Comparison of ENCODE assay signal across 22 cellular contexts in genomic region chr14:68028075-68028474, GRCh38.
A peak's percentile ranks its signal among the peaks of the same experiment; 100 is the strongest.
DNase-seq lines count a peak whose midpoint lies in the region; ATAC-seq, FAIRE-seq and TF ChIP-seq lines count a peak whose summit lies in the region.
"Had no signal": no experiment of that assay in that cellular context is flagged by ENCODE, and none has a peak within 500 bp of the region (broad histone marks: within the 10 kb centered on the region; RNA-seq: fewer than 3 reads in every experiment).

No MANE protein-coding gene starts in this region.

- H3K9me3 ChIP-seq in neuronal stem cell (replicated peaks in 1 of 2; ENCODE audit: control insufficient read depth in 2 of 2, insufficient read depth in 1 of 2, low read depth in 1 of 2, low read length in 2 of 2), result peaks cover 2 to 24% of the 10 kb centered on the region in 2 donors

- peak; percentile 66 for ATAC-seq in activated CD8-positive, alpha-beta T cell treated with anti-CD3 and anti-CD28 coated beads for 36 hours
- no peak for ATAC-seq in activated CD8-positive, alpha-beta T cell treated with anti-CD3 and anti-CD28 coated beads, Interleukin-2, amount 10 ng/mL, durations not matched to agents 7 days and 5 days
- ATAC-seq in stimulated activated memory B cell treated with anti-CD40 and anti-IgM and Interleukin-4, amounts not matched to agents 10 μg/mL and 1 μg/mL and 100 μg/mL, for 72 hours, result peak; percentile 64
- ATAC-seq: GM12878, GM23338, HCT116 had no signal

- no peak for TF ChIP-seq CTCF in activated CD8-positive, alpha-beta T cell treated with anti-CD3 and anti-CD28 coated beads for 36 hours (IDR thresholded peaks at IDR 0.05)

- H3K4ac ChIP-seq in neuronal stem cell (ENCODE audit: low read length), result no peak overlapping the region

- FAIRE-seq in HTR-8/SVneo (lab: Jason Lieb, UNC), result peak; percentile 97
- FAIRE-seq: A204.1, GM12878, GM19239 had no signal

- H3K27ac ChIP-seq in neuronal stem cell (replicated peaks; ENCODE audit: low read length), result no peak overlapping the region
- H3K27ac ChIP-seq: 22Rv1 had no signal

- no peak overlapping the region for H3K23ac ChIP-seq in neuronal stem cell (ENCODE audit: low read depth, low read length, poor library complexity)

- no peaks in the 10 kb centered on the region for H3K4me1 Mint-ChIP-seq in activated CD8-positive, alpha-beta T cell treated with anti-CD3 and anti-CD28 coated beads for 36 hours (ENCODE audit: low read depth)
- no peaks in the 10 kb centered on the region for H3K4me1 Mint-ChIP-seq in activated CD8-positive, alpha-beta T cell treated with anti-CD3 and anti-CD28 coated beads, Interleukin-2, amount 10 ng/mL, durations not matched to agents 7 days and 5 days (ENCODE audit: low read depth)
- no peaks in the 10 kb centered on the region for H3K4me1 Mint-ChIP-seq in stimulated activated memory B cell treated with anti-CD40 and anti-IgM and Interleukin-4, amounts not matched to agents 10 μg/mL and 1 μg/mL and 100 μg/mL, for 72 hours
- H3K4me1 Mint-ChIP-seq: GM23338 had no signal

- H2AFZ ChIP-seq in neuronal stem cell (ENCODE audit: low read length), result no peak overlapping the region
- H2AFZ ChIP-seq: GM23338 had no signal

- H3K9me3 Mint-ChIP-seq in activated CD8-positive, alpha-beta T cell treated with anti-CD3 and anti-CD28 coated beads for 36 hours, result peaks cover 13% of the 10 kb centered on the region
- H3K9me3 Mint-ChIP-seq in activated CD8-positive, alpha-beta T cell treated with anti-CD3 and anti-CD28 coated beads, Interleukin-2, amount 10 ng/mL, durations not matched to agents 7 days and 5 days (ENCODE audit: insufficient read depth), result peaks cover 9% of the 10 kb centered on the region
- H3K9me3 Mint-ChIP-seq in stimulated activated memory B cell treated with anti-CD40 and anti-IgM and Interleukin-4, amounts not matched to agents 10 μg/mL and 1 μg/mL and 100 μg/mL, for 72 hours, result peaks cover 12% of the 10 kb centered on the region

- peak overlapping the region; percentile 38 for H2AK5ac ChIP-seq in neuronal stem cell (ENCODE audit: low read depth, low read length)

- H2BK15ac ChIP-seq in neuronal stem cell (ENCODE audit: low read length), result no peak overlapping the region

- no peak overlapping the region for H2BK120ac ChIP-seq in neuronal stem cell (ENCODE audit: low read depth, low read length)

- POLR2A ChIA-PET in activated CD8-positive, alpha-beta T cell treated with anti-CD3 and anti-CD28 coated beads for 36 hours (lab: Charles Lee), result no interaction called here
- POLR2A ChIA-PET in activated CD8-positive, alpha-beta T cell treated with anti-CD3 and anti-CD28 coated beads, Interleukin-2, amount 10 ng/mL, durations not matched to agents 7 days and 5 days (lab: Charles Lee), result no interaction called here

- CTCF ChIA-PET in activated CD8-positive, alpha-beta T cell treated with anti-CD3 and anti-CD28 coated beads for 36 hours (lab: Charles Lee), result no interaction called here
- CTCF ChIA-PET in activated CD8-positive, alpha-beta T cell treated with anti-CD3 and anti-CD28 coated beads, Interleukin-2, amount 10 ng/mL, durations not matched to agents 7 days and 5 days (lab: Charles Lee), result no interaction called here

- peak overlapping the region; percentile 21 for H3K18ac ChIP-seq in neuronal stem cell (ENCODE audit: low read length)

- no peak overlapping the region for H3K14ac ChIP-seq in neuronal stem cell (ENCODE audit: low read length)

- H3K79me1 ChIP-seq in neuronal stem cell (ENCODE audit: low read depth, low read length), result no peaks in the 10 kb centered on the region

- no peak overlapping the region for H2BK12ac ChIP-seq in neuronal stem cell (ENCODE audit: low read length)

- no peak overlapping the region for H3K4me3 Mint-ChIP-seq in activated CD8-positive, alpha-beta T cell treated with anti-CD3 and anti-CD28 coated beads for 36 hours
- no peak overlapping the region for H3K4me3 Mint-ChIP-seq in activated CD8-positive, alpha-beta T cell treated with anti-CD3 and anti-CD28 coated beads, Interleukin-2, amount 10 ng/mL, durations not matched to agents 7 days and 5 days
- no peak overlapping the region for H3K4me3 Mint-ChIP-seq in stimulated activated memory B cell treated with anti-CD40 and anti-IgM and Interleukin-4, amounts not matched to agents 10 μg/mL and 1 μg/mL and 100 μg/mL, for 72 hours
- H3K4me3 Mint-ChIP-seq: CD4-positive, alpha-beta memory T cell; GM23338; H9 had no signal

- no peak overlapping the region for H4K8ac ChIP-seq in neuronal stem cell (ENCODE audit: low read depth, low read length)

- DNase-seq in activated CD8-positive, alpha-beta T cell treated with anti-CD3 and anti-CD28 coated beads for 36 hours, result peak; percentile 8
- no peak for DNase-seq in activated CD8-positive, alpha-beta T cell treated with anti-CD3 and anti-CD28 coated beads, Interleukin-2, amount 10 ng/mL, durations not matched to agents 7 days and 5 days
- DNase-seq in HTR-8/SVneo (ENCODE audit: insufficient read length, low spot score), result no peak
- no peak for DNase-seq in neuronal stem cell (ENCODE audit: low spot score)
- DNase-seq in NCI-H2227 (lab: John Stamatoyannopoulos, UW; ENCODE audit: unreplicated experiment), result no peak
- no peak for DNase-seq in DMS79 treated with DMSO at 0.1 percent for 48 hours (lab: John Stamatoyannopoulos, UW)
- DNase-seq in GM19240 (ENCODE audit: insufficient read length, low spot score), result no peak
- DNase-seq: C1 segment of cervical spinal cord; Calu3; CD4-positive, alpha-beta memory T cell; COR-L47; DMS153; EL; GDM1; H9 had no signal

- H3K4me2 ChIP-seq in neuronal stem cell (ENCODE audit: insufficient read depth, low read length, poor library complexity, severe bottlenecking), result no peak overlapping the region
- H3K4me2 ChIP-seq: GM23338 had no signal

- intact Hi-C loops in activated CD8-positive, alpha-beta T cell treated with anti-CD3 and anti-CD28 coated beads for 36 hours (cut with micrococcal nuclease), result no loop called here

- H4K91ac ChIP-seq in neuronal stem cell (ENCODE audit: low read depth, low read length, poor library complexity), result no peak overlapping the region

- H3K36me3 ChIP-seq in neuronal stem cell (replicated peaks in 1 of 2; ENCODE audit: control insufficient read depth in 2 of 2, insufficient read depth in 2 of 2, low read length in 2 of 2), result no peaks in the 10 kb centered on the region

- H3K27me3 Mint-ChIP-seq in activated CD8-positive, alpha-beta T cell treated with anti-CD3 and anti-CD28 coated beads for 36 hours, result no peaks in the 10 kb centered on the region
- no peaks in the 10 kb centered on the region for H3K27me3 Mint-ChIP-seq in activated CD8-positive, alpha-beta T cell treated with anti-CD3 and anti-CD28 coated beads, Interleukin-2, amount 10 ng/mL, durations not matched to agents 7 days and 5 days (ENCODE audit: low read depth)
- H3K27me3 Mint-ChIP-seq in stimulated activated memory B cell treated with anti-CD40 and anti-IgM and Interleukin-4, amounts not matched to agents 10 μg/mL and 1 μg/mL and 100 μg/mL, for 72 hours, result no peaks in the 10 kb centered on the region

- H2BK5ac ChIP-seq in neuronal stem cell (ENCODE audit: low read length), result no peak overlapping the region

- H3K36me3 Mint-ChIP-seq in activated CD8-positive, alpha-beta T cell treated with anti-CD3 and anti-CD28 coated beads for 36 hours (ENCODE audit: low read depth), result peaks cover 18% of the 10 kb centered on the region
- H3K36me3 Mint-ChIP-seq in activated CD8-positive, alpha-beta T cell treated with anti-CD3 and anti-CD28 coated beads, Interleukin-2, amount 10 ng/mL, durations not matched to agents 7 days and 5 days (ENCODE audit: low read depth), result peaks cover 7% of the 10 kb centered on the region
- H3K36me3 Mint-ChIP-seq in stimulated activated memory B cell treated with anti-CD40 and anti-IgM and Interleukin-4, amounts not matched to agents 10 μg/mL and 1 μg/mL and 100 μg/mL, for 72 hours, result peaks cover 51% of the 10 kb centered on the region

- H3K9ac ChIP-seq in neuronal stem cell (ENCODE audit: low read depth, low read length, poor library complexity), result no peak overlapping the region

- H3K4me1 ChIP-seq in neuronal stem cell (ENCODE audit: control insufficient read depth in 2 of 2, insufficient read depth in 1 of 2, low read depth in 1 of 2, low read length in 2 of 2), result no peaks in the 10 kb centered on the region

- H3K27me3 ChIP-seq in neuronal stem cell (ENCODE audit: control insufficient read depth in 3 of 3, insufficient read depth in 3 of 3, low read depth in 1 of 3, low read length in 3 of 3), result no peaks in the 10 kb centered on the region

- no peak overlapping the region for H3K4me3 ChIP-seq in neuronal stem cell (ENCODE audit: low read length in 2 of 2)
- H3K4me3 ChIP-seq: GM12878, GM23338 had no signal

- WGBS in neuronal stem cell (ENCODE audit: extremely low coverage in 2 of 2, insufficient read length in 2 of 2, insufficient replicate concordance in 1 of 2), 2 donors, result no CpG with 5 or more reads among the region's 1 CpG

- H3K27ac Mint-ChIP-seq in activated CD8-positive, alpha-beta T cell treated with anti-CD3 and anti-CD28 coated beads for 36 hours, result no peak overlapping the region
- H3K27ac Mint-ChIP-seq in activated CD8-positive, alpha-beta T cell treated with anti-CD3 and anti-CD28 coated beads, Interleukin-2, amount 10 ng/mL, durations not matched to agents 7 days and 5 days, result no peak overlapping the region
- peak overlapping the region; percentile 59 for H3K27ac Mint-ChIP-seq in stimulated activated memory B cell treated with anti-CD40 and anti-IgM and Interleukin-4, amounts not matched to agents 10 μg/mL and 1 μg/mL and 100 μg/mL, for 72 hours
- H3K27ac Mint-ChIP-seq: CD4-positive, alpha-beta memory T cell; GM23338; H9 had no signal
